15 cellular contexts compared by ENCODE assay signal in genomic region chr4:28443786-28444412, GRCh38.
DNase-seq lines count a peak whose midpoint lies in the region; ATAC-seq lines count a peak whose summit lies in the region.
"Had no signal": no experiment of that assay in that cellular context is flagged by ENCODE, and none has a peak within 500 bp of the region (broad histone marks: within the 10 kb centered on the region; RNA-seq: fewer than 3 reads in every experiment).

No MANE protein-coding gene starts in this region.

- intact Hi-C loops in head of caudate nucleus (cut with DNase I) = no loop called here

- ATAC-seq in HG02642 (IDR thresholded peaks at IDR 0.05; ENCODE audit: poor library complexity, unreplicated experiment) = no peak
- ATAC-seq: activated T-helper 17 cell treated with anti-CD3 and anti-CD28 coated beads, Interleukin-2, amount 50 U/mL, for 72 hours; sciatic nerve had no signal

- DNase-seq in SHP77 (lab: John Stamatoyannopoulos, UW) (peak; percentile 1 to 4), SHP77 treated with DMSO at 0.1 percent for 48 hours (lab: John Stamatoyannopoulos, UW) (no peak), SK-N-DZ (ENCODE audit: low spot score) (peak; percentile 73), head of caudate nucleus (peak in 35 of 42 donors; percentile 3 to 70 (median 22)), retina (peak; percentile 58), NCI-H2107 (lab: John Stamatoyannopoulos, UW) (no peak), NCI-H1092 (lab: John Stamatoyannopoulos, UW) (no peak)
- DNase-seq: activated CD8-positive, alpha-beta memory T cell treated with anti-CD3 and anti-CD28 coated beads for 24 hours; CD8-positive, alpha-beta memory T cell; EL; nephron progenitor cell; stimulated activated CD4-positive, alpha-beta T cell treated with anti-CD3 and anti-CD28 coated beads, Interleukin-1b, Interleukin-23, amount 100 ng/mL, for 48 hours had no signal

Comparison
In these comparisons a context has a peak if more than half of its experiments do, and no peak if none do; other contexts are left out.
1. DNase-seq: peak in SHP77 (2 of 2), SK-N-DZ (single experiment), head of caudate nucleus (35 of 42) and retina (single experiment); none in SHP77 treated with DMSO at 0.1 percent for 48 hours (single experiment), NCI-H2107 (single experiment) and NCI-H1092 (single experiment).